ENCODE assay signal across 1 cellular context in genomic region chr1:10107985-10108663, GRCh38.
TF ChIP-seq lines count a peak whose summit lies in the region.

No MANE protein-coding gene starts in this region.

TF ChIP-seq in HCT116, 20 proteins besides CTCF, POLR2A, EP300 and RAD21 (continued from another document):
- TF ChIP-seq TCF7L2 (IDR thresholded peaks at IDR 0.05; ENCODE audit: borderline replicate concordance, extremely low read depth, insufficient read depth, insufficient read length), result no peak
- peak; percentile 51; the same call in 1 of the 2 replicates for TF ChIP-seq MAX (IDR thresholded peaks at IDR 0.05)
- TF ChIP-seq ELF1 (IDR thresholded peaks at IDR 0.05; ENCODE audit: borderline replicate concordance, low read depth), result peak; percentile 26; the same call in 1 of the 2 replicates
- peak; percentile 84 for TF ChIP-seq CEBPB (IDR thresholded peaks at IDR 0.05; ENCODE audit: low read depth)
TF ChIP-seq in HCT116: peak in this region for 12.
